ENCODE assay signal across 8 cellular contexts in the genomic region with DNA sequence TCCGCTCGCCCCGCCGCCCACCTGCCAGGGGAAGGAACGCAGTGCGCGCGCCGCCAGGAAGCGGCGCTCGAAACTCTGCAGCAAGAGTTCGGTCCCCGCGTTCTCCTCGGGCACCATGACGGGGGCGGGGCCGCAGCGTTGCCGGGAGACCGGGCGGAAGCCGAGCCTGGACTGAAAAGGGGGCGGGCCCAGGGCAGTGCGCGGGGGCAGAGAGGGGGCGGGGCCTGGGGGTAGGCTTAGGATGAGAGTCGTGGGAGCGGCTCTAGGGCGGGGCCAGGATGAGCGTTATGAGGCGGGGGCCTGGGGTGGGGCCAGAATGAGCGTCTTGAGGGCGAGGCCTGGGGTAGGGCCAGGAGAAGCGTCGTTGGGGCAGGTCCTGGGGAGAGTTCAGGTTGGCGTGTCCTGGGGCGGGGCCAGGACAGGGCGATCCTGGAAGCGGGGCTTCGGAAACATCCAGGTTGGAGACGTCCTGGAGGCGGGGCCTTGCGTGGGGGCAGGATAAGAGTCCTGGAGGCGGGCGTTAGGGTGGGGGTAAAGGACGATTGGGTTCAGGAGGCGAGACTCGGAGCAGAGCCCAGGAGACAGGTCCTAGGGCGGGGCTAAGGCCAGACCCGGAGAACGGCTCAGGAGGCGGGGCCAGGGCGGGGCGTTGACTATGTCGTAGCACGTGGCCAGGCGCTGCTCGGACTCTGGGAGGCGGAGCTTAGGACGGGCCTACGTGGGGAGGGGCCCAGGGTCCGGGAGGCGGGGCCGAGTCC.
DNase-seq lines count a peak whose midpoint lies in the region; ATAC-seq lines count a peak whose summit lies in the region.

No MANE protein-coding gene starts in this region.

- H3K27ac ChIP-seq in cingulate gyrus (ENCODE audit: low read depth, low read length): peak overlapping the region; percentile 83

- DNase-seq in AG20443 (ENCODE audit: low spot score): peak; percentile 87
- peak; percentile 89 to 98 for DNase-seq in NCI-H524 (lab: John Stamatoyannopoulos, UW)
- peak; percentile 98 for DNase-seq in activated CD4-positive, alpha-beta T cell treated with anti-CD3 and anti-CD28 coated beads for 4 hours
- DNase-seq in kidney tubule cell (ENCODE audit: low spot score): peak; percentile 97
- peak; percentile 96 to 97 for DNase-seq in stimulated activated CD4-positive, alpha-beta T cell treated with anti-CD3 and anti-CD28 coated beads, Interleukin-1b, Interleukin-23, amount 100 ng/mL, for 1 hour (ENCODE audit: low read depth in 2 of 2)

- ATAC-seq in GM19324 (IDR thresholded peaks at IDR 0.05; ENCODE audit: low FRiP score, unreplicated experiment) (peak; percentile 70), HG03457 (IDR thresholded peaks at IDR 0.05; ENCODE audit: unreplicated experiment) (peak; percentile 86)

Comparison
In these comparisons a context has a peak if more than half of its experiments do, and no peak if none do; other contexts are left out.
1. Peak in every context shown above with its lines: DNase-seq, ATAC-seq and H3K27ac ChIP-seq.